16 cellular contexts compared by ENCODE assay signal in the genomic region with DNA sequence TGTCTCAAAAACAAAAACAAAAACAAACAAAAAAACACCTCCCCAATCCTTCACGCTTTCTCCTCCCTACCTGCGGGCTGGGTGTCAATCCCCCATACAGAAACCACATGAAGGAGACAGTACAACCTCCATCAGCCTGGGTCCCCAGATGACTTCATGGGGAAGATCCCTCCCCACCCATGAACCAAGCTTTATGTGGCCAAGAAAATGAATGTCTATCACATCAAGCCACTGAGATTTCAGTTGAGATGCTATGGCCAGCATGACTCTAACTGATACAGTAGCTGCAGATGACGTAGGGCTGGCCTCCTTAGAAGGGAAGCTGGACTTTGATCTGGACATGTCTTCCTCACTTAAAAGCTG. TPM values are rescaled to one million over a fixed set of nuclear protein-coding genes. Genes with fewer than 3 reads are reported as not detected.
A peak's percentile ranks its signal among the peaks of the same experiment; 100 is the strongest.
DNase-seq lines count a peak whose midpoint lies in the region; ATAC-seq and TF ChIP-seq lines count a peak whose summit lies in the region.
"Had no signal": no experiment of that assay in that cellular context is flagged by ENCODE, and none has a peak within 500 bp of the region (broad histone marks: within the 10 kb centered on the region; RNA-seq: fewer than 3 reads in every experiment).

No MANE protein-coding gene starts in this region.

- H3K27me3 Mint-ChIP-seq in memory B cell: peaks cover 4% of the 10 kb centered on the region

- 74 to 79% methylated on average over 3 of the region's 3 CpGs for WGBS in testis, 2 donors

- H3K9me3 ChIP-seq in testis: no peaks in the 10 kb centered on the region

- H3K4me3 ChIP-seq in testis: no peak overlapping the region

- DNase-seq in activated gamma-delta T cell treated with Interleukin-2 at 50 U/mL for 16 hours: peak; percentile 6
- no peak for DNase-seq in activated gamma-delta T cell (lab: John Stamatoyannopoulos, UW)
- no peak for DNase-seq in memory B cell (ENCODE audit: low spot score in 2 of 2)
- no peak for DNase-seq in testis
- no peak for DNase-seq in activated effector memory CD4-positive, alpha-beta T cell treated with anti-CD3 and anti-CD28 coated beads, Interleukin-2, amount 50 U/mL, for 16 hours
- no peak for DNase-seq in NCI-H1092 (lab: John Stamatoyannopoulos, UW)
- DNase-seq: amniotic stem cell; effector CD8-positive, alpha-beta T cell; MM.1S; naive B cell; T-helper 9 cell had no signal

- no peaks in the 10 kb centered on the region for H3K27me3 ChIP-seq in testis

- no peak for ATAC-seq in SK-N-SH treated with all-trans-retinoic acid at 6 μM for 48 hours
- no peak for ATAC-seq in memory B cell (ENCODE audit: low read depth)
- ATAC-seq in GM21737 (IDR thresholded peaks at IDR 0.05; ENCODE audit: unreplicated experiment): no peak

- peak overlapping the region; percentile 75 to 78 for H3K27ac ChIP-seq in testis

- peaks cover 4% of the 10 kb centered on the region for H3K9me3 Mint-ChIP-seq in memory B cell

- peaks cover 36% of the 10 kb centered on the region for H3K4me1 ChIP-seq in testis

- peak overlapping the region; percentile 47 for H3K27ac Mint-ChIP-seq in memory B cell

- H3K4me3 Mint-ChIP-seq in memory B cell: no peak overlapping the region
- H3K4me3 Mint-ChIP-seq: naive B cell had no signal

- peaks cover 18% of the 10 kb centered on the region for H3K4me1 Mint-ChIP-seq in memory B cell

- no peaks in the 10 kb centered on the region for H3K36me3 Mint-ChIP-seq in memory B cell

- no peaks in the 10 kb centered on the region for H3K36me3 ChIP-seq in testis (ENCODE audit: low read depth, missing control alignments)

- TF ChIP-seq CTCF in testis (IDR thresholded peaks at IDR 0.05): no peak

- no peak for TF ChIP-seq POLR2A in testis (IDR thresholded peaks at IDR 0.05)

- intact Hi-C loops in testis (cut with DNase I; ENCODE audit: low total_unique reads): loop anchor here (10.0 kb wide), 1 partner anchor 53 kb away; no protein-coding TSS in a partner anchor

TF ChIP-seq in SK-N-SH treated with all-trans-retinoic acid at 6 μM for 48 hours, 23 proteins besides CTCF, POLR2A, EP300 and RAD21:
- TF ChIP-seq TOX (CRISPR knock-in tag; IDR thresholded peaks at IDR 0.05; ENCODE audit: borderline replicate concordance) (no peak), ZFP3 (CRISPR knock-in tag; IDR thresholded peaks at IDR 0.05) (0 out of 2 replicates have a peak, but pooled peaks have one; percentile 49)

RNA-seq across cellular contexts. Expression of gene BNIP5, which starts 21.2 kb away (rescaled TPM):
- total RNA-seq in testis: under 1 TPM; 0.68 to 0.87 TPM
- 0.96 TPM for polyA plus RNA-seq in testis (ENCODE audit: insufficient read depth, low read depth, low replicate concordance)
- total RNA-seq: NCI-H460 had no signal
- polyA plus RNA-seq: AG04450 had no signal

RNA-seq across cellular contexts. Expression of gene ETV7, which starts 29.6 kb away (rescaled TPM):
- 1 to 10 TPM in 1 of 2 donors, under 1 TPM in 1; 0.68 to 1.3 TPM for total RNA-seq in testis
- 2.2 TPM for polyA plus RNA-seq in testis (ENCODE audit: insufficient read depth, low read depth, low replicate concordance)
- total RNA-seq: frontal cortex had no signal
